12 cellular contexts compared by ENCODE assay signal in genomic region chr16:75801307-75801706, GRCh38.
DNase-seq lines count a peak whose midpoint lies in the region; TF ChIP-seq lines count a peak whose summit lies in the region.
"Had no signal": no experiment of that assay in that cellular context is flagged by ENCODE, and none has a peak within 500 bp of the region (broad histone marks: within the 10 kb centered on the region; RNA-seq: fewer than 3 reads in every experiment).

No MANE protein-coding gene starts in this region.

- peaks cover 9% of the 10 kb centered on the region; the same call in 1 of the 2 replicates for H3K27me3 ChIP-seq in OCI-LY3 (ENCODE audit: low read depth, low read length)
- no peaks in the 10 kb centered on the region for H3K27me3 ChIP-seq in dorsolateral prefrontal cortex

- H3K27ac ChIP-seq in OCI-LY3 (ENCODE audit: low read length) (no peak overlapping the region), dorsolateral prefrontal cortex (peak overlapping the region in 8 of 59 donors; percentile 1 to 60 (median 32))

- no peaks in the 10 kb centered on the region for H3K36me3 ChIP-seq in OCI-LY3 (replicated peaks; ENCODE audit: low read depth, low read length)

- H3K4me3 ChIP-seq in OCI-LY3 (ENCODE audit: low read length): no peak overlapping the region
- no peak overlapping the region for H3K4me3 ChIP-seq in dorsolateral prefrontal cortex

- peak; percentile 60 for TF ChIP-seq CTCF in OCI-LY3 (IDR thresholded peaks at IDR 0.05; ENCODE audit: low read depth, low read length)
- peak in 54 of 56 donors; percentile 27 to 78 (median 58) for TF ChIP-seq CTCF in dorsolateral prefrontal cortex (IDR thresholded peaks at IDR 0.05 in 54 of 56, conservative IDR thresholded peaks at IDR 0.05 in 2 of 56; ENCODE audit: low read depth in 1 of 56, partially characterized antibody in 56 of 56)

- H3K4me1 ChIP-seq in OCI-LY3 (ENCODE audit: low read length): no peaks in the 10 kb centered on the region

- no peaks in the 10 kb centered on the region for H3K9me3 ChIP-seq in OCI-LY3 (ENCODE audit: insufficient read depth, low read length)

- H4K20me1 ChIP-seq in OCI-LY3 (ENCODE audit: insufficient read depth, low read length): no peaks in the 10 kb centered on the region

- no peak overlapping the region for H3K9ac ChIP-seq in OCI-LY3 (ENCODE audit: low read length)

- no peaks in the 10 kb centered on the region for H3K79me2 ChIP-seq in OCI-LY3 (ENCODE audit: low read length)

- no peak overlapping the region for H2AFZ ChIP-seq in OCI-LY3 (ENCODE audit: low read depth, low read length)

- DNase-seq in NCI-H1105 treated with DMSO at 0.1 percent for 48 hours (lab: John Stamatoyannopoulos, UW): peak; percentile 3
- no peak for DNase-seq in NCI-H1105 (lab: John Stamatoyannopoulos, UW)
- DNase-seq in dorsolateral prefrontal cortex: no peak
- peak; percentile 65 for DNase-seq in pons (ENCODE audit: low spot score)
- DNase-seq in MV-4-11 (lab: John Stamatoyannopoulos, UW): no peak
- no peak for DNase-seq in mesenteric fat pad (ENCODE audit: low spot score)
- no peak for DNase-seq in NCI-H748 (lab: John Stamatoyannopoulos, UW; ENCODE audit: unreplicated experiment)
- DNase-seq: activated CD4-positive, alpha-beta T cell treated with anti-CD3 and anti-CD28 coated beads, Interleukin-2, amount 10 ng/mL, durations not matched to agents 24 days and 14 days; activated gamma-delta T cell; natural killer cell; NK-92 treated with Interleukin-12 subunit alpha and Interleukin-12 subunit beta, amount 100 ng/mL, for 24 hours had no signal

- intact Hi-C loops in dorsolateral prefrontal cortex (cut with DNase I): loop anchor here (5.0 to 10.0 kb wide), 3 partner anchors 143 to 851 kb away; partner anchors contain the start of gene CNTNAP4 (in 2 of the 2)

- no peak overlapping the region for H3K4me2 ChIP-seq in OCI-LY3 (ENCODE audit: low read length)

Comparison
In these comparisons a context has a peak if more than half of its experiments do, and no peak if none do; other contexts are left out.
1. DNase-seq: peak in NCI-H1105 treated with DMSO at 0.1 percent for 48 hours (single experiment) and pons (single experiment); none in NCI-H1105 (single experiment), dorsolateral prefrontal cortex (0 of 10), MV-4-11 (single experiment), mesenteric fat pad (single experiment) and NCI-H748 (single experiment).